Comparison of ENCODE assay signal across 1 cellular context in the genomic region with DNA sequence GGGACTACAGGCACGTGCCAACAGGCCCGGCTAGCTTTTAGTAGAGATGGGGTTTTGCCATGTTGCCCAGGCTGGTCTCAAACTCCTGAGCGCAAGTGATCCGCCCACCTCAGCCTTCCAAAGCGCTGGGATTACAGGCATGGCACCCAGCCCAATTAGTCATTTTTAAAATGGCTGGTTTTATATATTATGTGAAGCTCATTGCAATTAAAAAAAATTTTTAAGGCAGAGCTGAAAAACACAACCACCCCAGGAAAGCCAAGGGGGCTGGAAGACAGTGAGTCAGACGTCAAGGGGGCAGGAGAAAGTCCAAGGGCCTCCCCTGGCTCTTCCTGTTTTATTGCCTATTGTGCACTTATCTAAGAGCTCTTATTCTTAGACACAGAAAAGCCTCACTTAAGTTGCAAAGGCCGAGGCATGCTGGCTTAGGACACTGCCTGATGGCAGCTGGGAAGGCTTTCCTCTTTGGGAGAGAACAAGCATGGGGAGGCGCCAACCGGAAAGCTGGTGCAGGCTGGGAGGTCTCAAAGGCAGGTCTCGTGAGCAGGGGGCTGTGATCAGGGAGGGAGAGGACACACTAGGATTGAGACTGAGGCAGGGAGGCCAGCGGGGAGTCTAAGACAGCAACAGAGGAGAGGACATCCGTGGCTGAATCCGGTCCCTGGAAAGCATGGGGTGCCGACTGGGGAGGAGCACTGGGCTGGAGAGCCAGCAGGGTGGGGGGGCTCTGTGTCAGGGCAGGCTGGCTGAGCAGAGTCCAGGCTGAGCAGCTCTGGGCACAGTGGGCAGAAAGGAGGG.
TF ChIP-seq lines count a peak whose summit lies in the region.

No MANE protein-coding gene starts in this region.

TF ChIP-seq in HCT116, 20 proteins besides CTCF, POLR2A, EP300 and RAD21 (continued from another document):
- TF ChIP-seq, protein P1, sequence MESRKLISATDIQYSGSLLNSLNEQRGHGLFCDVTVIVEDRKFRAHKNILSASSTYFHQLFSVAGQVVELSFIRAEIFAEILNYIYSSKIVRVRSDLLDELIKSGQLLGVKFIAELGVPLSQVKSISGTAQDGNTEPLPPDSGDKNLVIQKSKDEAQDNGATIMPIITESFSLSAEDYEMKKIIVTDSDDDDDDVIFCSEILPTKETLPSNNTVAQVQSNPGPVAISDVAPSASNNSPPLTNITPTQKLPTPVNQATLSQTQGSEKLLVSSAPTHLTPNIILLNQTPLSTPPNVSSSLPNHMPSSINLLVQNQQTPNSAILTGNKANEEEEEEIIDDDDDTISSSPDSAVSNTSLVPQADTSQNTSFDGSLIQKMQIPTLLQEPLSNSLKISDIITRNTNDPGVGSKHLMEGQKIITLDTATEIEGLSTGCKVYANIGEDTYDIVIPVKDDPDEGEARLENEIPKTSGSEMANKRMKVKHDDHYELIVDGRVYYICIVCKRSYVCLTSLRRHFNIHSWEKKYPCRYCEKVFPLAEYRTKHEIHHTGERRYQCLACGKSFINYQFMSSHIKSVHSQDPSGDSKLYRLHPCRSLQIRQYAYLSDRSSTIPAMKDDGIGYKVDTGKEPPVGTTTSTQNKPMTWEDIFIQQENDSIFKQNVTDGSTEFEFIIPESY (IDR thresholded peaks at IDR 0.05; ENCODE audit: extremely low read depth, insufficient replicate concordance, low read length) = no peak
- TF ChIP-seq EZH2phosphoT487 (IDR thresholded peaks at IDR 0.05; ENCODE audit: borderline replicate concordance) (no peak), JUND (IDR thresholded peaks at IDR 0.05) (no peak), ELF1 (IDR thresholded peaks at IDR 0.05; ENCODE audit: borderline replicate concordance, low read depth) (no peak), CBX3 (IDR thresholded peaks at IDR 0.05; ENCODE audit: low read depth) (no peak), EZH2 (IDR thresholded peaks at IDR 0.05) (no peak), POLR2AphosphoS5 (IDR thresholded peaks at IDR 0.05; ENCODE audit: low read depth, low read length) (no peak)
